In genomic region chr10:132942101-132942739, GRCh38 we compare ENCODE assay signal across 8 cellular contexts. TPM values are rescaled to one million over a fixed set of nuclear protein-coding genes. Genes with fewer than 3 reads are reported as not detected.
A peak's percentile ranks its signal among the peaks of the same experiment; 100 is the strongest.
DNase-seq lines count a peak whose midpoint lies in the region; ATAC-seq and TF ChIP-seq lines count a peak whose summit lies in the region.

CFAP46 (minus strand) TSS chr10:132942570; CDS start chr10:132942484, 86 bp downstream.

- no peak for TF ChIP-seq POLR2A in gastrocnemius medialis (IDR thresholded peaks at IDR 0.05)

- in situ Hi-C loops in gastrocnemius medialis (cut with MboI; ENCODE audit: low sequenced_read_pairs in 4 of 4), result loop anchor here in 2 of 4 donors (10.0 to 25.0 kb wide), 2 partner anchors 170 to 183 kb away; no protein-coding TSS in a partner anchor

- DNase-seq in iPS-NIHi11 (ENCODE audit: low spot score) (peak; percentile 92), gastrocnemius medialis (no peak), Kasumi-1 (lab: John Stamatoyannopoulos, UW) (no peak), SKM-1 (lab: John Stamatoyannopoulos, UW; ENCODE audit: unreplicated experiment) (no peak), NCI-H226 (no peak)

- TF ChIP-seq CTCF in brain (conservative IDR thresholded peaks at IDR 0.05), result peak in 1 of 2 experiments; percentile 37
- no peak for TF ChIP-seq CTCF in gastrocnemius medialis (IDR thresholded peaks at IDR 0.05 in 4 of 5, conservative IDR thresholded peaks at IDR 0.05 in 1 of 5)

- H3K4me3 ChIP-seq in BLaER1 (peak within 1 kb of the TSS; percentile 36; the same call in 1 of the 2 replicates), HUES48 (ENCODE audit: low read depth, low read length) (peak within 1 kb of the TSS; percentile 66), gastrocnemius medialis (peak within 1 kb of the TSS; percentile 50 to 62 (median 52))

- no peaks in the 10 kb centered on the region for H3K9me3 ChIP-seq in BLaER1
- no peaks in the 10 kb centered on the region for H3K9me3 ChIP-seq in HUES48 (ENCODE audit: control insufficient read depth, insufficient read depth, low read length)
- no peaks in the 10 kb centered on the region for H3K9me3 ChIP-seq in gastrocnemius medialis

- H3K27me3 ChIP-seq in BLaER1 (peaks cover 62% of the 10 kb centered on the region), HUES48 (ENCODE audit: control insufficient read depth, insufficient read depth, low read length) (no peaks in the 10 kb centered on the region), gastrocnemius medialis (peaks cover 21 to 26% (median 24%) of the 10 kb centered on the region in 3 donors)

- peak within 1 kb of the TSS; percentile 84 for H3K4me2 ChIP-seq in BLaER1

- H3K36me3 Mint-ChIP-seq in brain, result no peaks in the 10 kb centered on the region

- peaks cover 20% of the 10 kb centered on the region for H3K27me3 Mint-ChIP-seq in brain

- intact Hi-C loops in gastrocnemius medialis (cut with DNase I; ENCODE audit: low total_unique reads), result loop anchor here (5.0 kb wide), 1 partner anchor 105 kb away; no protein-coding TSS in a partner anchor

- peaks cover 27% of the 10 kb centered on the region for H3K4me1 Mint-ChIP-seq in brain

- ATAC-seq in gastrocnemius medialis, result peak in 1 of 2 donors; percentile 44

- H3K9ac ChIP-seq in BLaER1 (no peak within 1 kb of the TSS), HUES48 (ENCODE audit: low read depth, low read length) (no peak within 1 kb of the TSS)

- peak within 1 kb of the TSS in 4 of 5 experiments; percentile 23 to 89 (median 64) for H3K27ac Mint-ChIP-seq in brain

- H3K4me1 ChIP-seq in BLaER1, result peaks cover 53% of the 10 kb centered on the region
- no peaks in the 10 kb centered on the region for H3K4me1 ChIP-seq in HUES48 (ENCODE audit: control insufficient read depth, insufficient read depth, low read length)
- no peaks in the 10 kb centered on the region for H3K4me1 ChIP-seq in gastrocnemius medialis

- H3K9me3 Mint-ChIP-seq in brain, result peaks cover 0 to 2% (median 0%) of the 10 kb centered on the region in 5 experiments

- H3K36me3 ChIP-seq in BLaER1 (no peaks in the 10 kb centered on the region), HUES48 (ENCODE audit: control insufficient read depth, insufficient read depth, low read length) (no peaks in the 10 kb centered on the region), gastrocnemius medialis (no peaks in the 10 kb centered on the region)

- H3K27ac ChIP-seq in BLaER1 (no peak within 1 kb of the TSS), HUES48 (ENCODE audit: low read depth, low read length) (no peak within 1 kb of the TSS), gastrocnemius medialis (no peak within 1 kb of the TSS)

- peaks cover 12% of the 10 kb centered on the region; the same call in 1 of the 2 replicates for H4K20me1 ChIP-seq in BLaER1

- H3K4me3 Mint-ChIP-seq in brain, result peak within 1 kb of the TSS; percentile 82 to 92 (median 89)

RNA-seq across cellular contexts. Expression of gene CFAP46, which starts in this region (rescaled TPM):
- polyA plus RNA-seq in brain (ENCODE audit: insufficient read depth, low read depth, low replicate concordance), result 1.3 TPM
- total RNA-seq in gastrocnemius medialis, result 10 to 100 TPM in 3 of 4 donors, 1 to 10 TPM in 1; 4.2 to 27.9 (median 11.9) TPM
